33 cellular contexts compared by ENCODE assay signal in genomic region chr11:28011813-28012212, GRCh38.
"Had no signal": no experiment of that assay in that cellular context is flagged by ENCODE, and none has a peak within 500 bp of the region (broad histone marks: within the 10 kb centered on the region; RNA-seq: fewer than 3 reads in every experiment).

No MANE protein-coding gene starts in this region.

- H3K9me3 ChIP-seq: SJCRH30 had no signal

- ATAC-seq: activated CD8-positive, alpha-beta memory T cell treated with anti-CD3 and anti-CD28 coated beads, Interleukin-2, amount 10 ng/mL, durations not matched to agents 7 days and 5 days; activated naive CD8-positive, alpha-beta T cell treated with anti-CD3 and anti-CD28 coated beads, Interleukin-2, amount 50 U/mL, for 24 hours; Panc1 had no signal

- H3K4me3 ChIP-seq: cardiac muscle cell, coronary artery, SJCRH30, SK-N-MC had no signal

- DNase-seq: activated B cell treated with CpG ODN at 0.5 μM for 24 hours; activated CD4-positive, alpha-beta memory T cell treated with anti-CD3 and anti-CD28 coated beads, Interleukin-2, amount 10 ng/mL, durations not matched to agents 7 days and 5 days; activated CD4-positive, alpha-beta T cell treated with anti-CD3 and anti-CD28 coated beads for 1 hour; activated CD4-positive, alpha-beta T cell treated with anti-CD3 and anti-CD28 coated beads for 48 hours; activated CD8-positive, alpha-beta memory T cell treated with anti-CD3 and anti-CD28 coated beads for 24 hours; activated CD8-positive, alpha-beta memory T cell treated with anti-CD3 and anti-CD28 coated beads, Interleukin-2, amount 10 ng/mL, durations not matched to agents 7 days and 5 days; activated CD8-positive, alpha-beta memory T cell treated with anti-CD3 and anti-CD28 coated beads, Interleukin-2, amount 50 U/mL, for 48 hours; activated effector memory CD4-positive, alpha-beta T cell treated with Interleukin-2 at 50 U/mL for 16 hours; activated naive CD4-positive, alpha-beta T cell treated with anti-CD3 and anti-CD28 coated beads, Interleukin-2, amount 10 ng/mL, durations not matched to agents 7 days and 5 days; activated naive CD8-positive, alpha-beta T cell treated with anti-CD3 and anti-CD28 coated beads, Interleukin-2, amount 50 U/mL, for 24 hours; activated T-cell treated with anti-CD3 and anti-CD28 coated beads, Interleukin-2, amount 50 U/mL, for 48 hours; amniotic stem cell; aorta; brain microvascular endothelial cell; NCI-H1092 treated with DMSO at 0.1 percent for 48 hours; NCI-H1417; NCI-H146; NCI-H187; NCI-H2029 treated with DMSO at 0.1 percent for 48 hours; NCI-H2107; NCI-H2171; NCI-H510A; NCI-H526; NCI-H748 treated with DMSO at 0.1 percent for 48 hours; NK-92 treated with Interleukin-12 subunit alpha and Interleukin-12 subunit beta, amount 100 ng/mL, for 24 hours; SHP77; SJCRH30 had no signal

- H3K27ac ChIP-seq: brain microvascular endothelial cell, cardiac muscle cell, coronary artery, KMS-11, SJCRH30, SK-N-MC, VCaP had no signal

- H3K9ac ChIP-seq: KMS-11 had no signal

- H3K4me1 ChIP-seq: SJCRH30 had no signal

- H3K27me3 ChIP-seq: brain microvascular endothelial cell, cardiac muscle cell, SJCRH30 had no signal

- H3K36me3 ChIP-seq: brain microvascular endothelial cell, cardiac muscle cell had no signal

- H3K4me2 ChIP-seq: KMS-11 had no signal
